In genomic region chr1:8070381-8070811, GRCh38 we compare ENCODE assay signal across 11 cellular contexts. TPM values are rescaled to one million over a fixed set of nuclear protein-coding genes. Genes with fewer than 3 reads are reported as not detected.
DNase-seq lines count a peak whose midpoint lies in the region; ATAC-seq and TF ChIP-seq lines count a peak whose summit lies in the region.
"Had no signal": no experiment of that assay in that cellular context is flagged by ENCODE, and none has a peak within 500 bp of the region (broad histone marks: within the 10 kb centered on the region; RNA-seq: fewer than 3 reads in every experiment).

No MANE protein-coding gene starts in this region.

- H3K27ac Mint-ChIP-seq in endodermal cell, result peak overlapping the region; percentile 59
- peak overlapping the region; percentile 100 for H3K27ac Mint-ChIP-seq in mesothelial cell of epicardium

- H3K4me1 ChIP-seq in endodermal cell (ENCODE audit: control insufficient read depth, insufficient read depth, low read length) (peaks cover under 1% of the 10 kb centered on the region), urinary bladder (ENCODE audit: insufficient read depth) (no peaks in the 10 kb centered on the region), heart left ventricle (peaks cover 0 to 5% (median 0%) of the 10 kb centered on the region in 12 donors)

- peak; percentile 33 for DNase-seq in NCI-H345 (lab: John Stamatoyannopoulos, UW)
- DNase-seq in NCI-H345 treated with DMSO at 0.1 percent for 48 hours (lab: John Stamatoyannopoulos, UW; ENCODE audit: unreplicated experiment), result no peak
- DNase-seq in endodermal cell, result no peak
- peak in 1 of 2 experiments; percentile 39 for DNase-seq in mesothelial cell of epicardium (ENCODE audit: low spot score in 2 of 2, unreplicated experiment in 2 of 2)
- DNase-seq in NCI-H2171 (lab: John Stamatoyannopoulos, UW), result no peak
- no peak for DNase-seq in stimulated activated CD4-positive, alpha-beta T cell treated with anti-CD3 and anti-CD28 coated beads, Interleukin-4, amount 100 ng/mL, for 4 hours
- no peak for DNase-seq in heart left ventricle
- DNase-seq: left cardiac atrium, NCI-H1436, RPMI8226 had no signal

- 79 to 88% methylated on average over 10 of the region's 10 CpGs for WGBS in endodermal cell (ENCODE audit: insufficient coverage in 1 of 2, insufficient read length in 1 of 2), 2 experiments
- WGBS in urinary bladder, result 62% methylated on average over 10 of the region's 10 CpGs
- 55 to 65% (median 60%) methylated on average over 10 of the region's 10 CpGs for WGBS in heart left ventricle, 4 donors

- H3K4me3 Mint-ChIP-seq in endodermal cell (no peak overlapping the region), mesothelial cell of epicardium (peak overlapping the region; percentile 45)

- no peaks in the 10 kb centered on the region for H3K27me3 Mint-ChIP-seq in endodermal cell (ENCODE audit: insufficient read depth)
- H3K27me3 Mint-ChIP-seq in mesothelial cell of epicardium (ENCODE audit: low read depth), result no peaks in the 10 kb centered on the region

- H3K36me3 Mint-ChIP-seq in endodermal cell (ENCODE audit: low read depth) (no peaks in the 10 kb centered on the region), mesothelial cell of epicardium (peaks cover 3% of the 10 kb centered on the region)

- peaks cover 8% of the 10 kb centered on the region for H3K4me1 Mint-ChIP-seq in endodermal cell
- peaks cover 37% of the 10 kb centered on the region for H3K4me1 Mint-ChIP-seq in mesothelial cell of epicardium

- no peak overlapping the region for H3K9ac ChIP-seq in endodermal cell (ENCODE audit: extremely low read depth, low read length, poor library complexity, severe bottlenecking)

- no peaks in the 10 kb centered on the region for H3K27me3 ChIP-seq in endodermal cell (ENCODE audit: control insufficient read depth, insufficient read depth, low read length, poor library complexity, severe bottlenecking)
- no peaks in the 10 kb centered on the region for H3K27me3 ChIP-seq in heart left ventricle

- intact Hi-C loops in heart left ventricle (cut with DNase I), result no loop called here

- H3K4me3 ChIP-seq in endodermal cell (ENCODE audit: low read length) (no peak overlapping the region), urinary bladder (ENCODE audit: low read depth, low read length) (no peak overlapping the region), heart left ventricle (no peak overlapping the region)

- TF ChIP-seq CTCF in endodermal cell (conservative IDR thresholded peaks at IDR 0.05), result no peak
- TF ChIP-seq CTCF in mesothelial cell of epicardium (IDR thresholded peaks at IDR 0.05; ENCODE audit: unreplicated experiment), result no peak
- no peak for TF ChIP-seq CTCF in heart left ventricle (IDR thresholded peaks at IDR 0.05)

- H3K9me3 Mint-ChIP-seq in endodermal cell, result peaks cover 3% of the 10 kb centered on the region
- peaks cover 4% of the 10 kb centered on the region for H3K9me3 Mint-ChIP-seq in mesothelial cell of epicardium

- peaks cover 1% of the 10 kb centered on the region for H3K9me3 ChIP-seq in endodermal cell (ENCODE audit: control insufficient read depth, low read length)
- no peaks in the 10 kb centered on the region for H3K9me3 ChIP-seq in heart left ventricle

- no peaks in the 10 kb centered on the region for H3K36me3 ChIP-seq in endodermal cell (ENCODE audit: control insufficient read depth, insufficient read depth, low read length)
- H3K36me3 ChIP-seq in urinary bladder (ENCODE audit: insufficient read depth), result no peaks in the 10 kb centered on the region
- H3K36me3 ChIP-seq in heart left ventricle, result no peaks in the 10 kb centered on the region

- H3K27ac ChIP-seq in endodermal cell (ENCODE audit: low read depth, low read length) (no peak overlapping the region), urinary bladder (ENCODE audit: low read depth) (peak overlapping the region; percentile 78), heart left ventricle (no peak overlapping the region)

- no peak for ATAC-seq in heart left ventricle
- ATAC-seq: left cardiac atrium had no signal

- no peak for TF ChIP-seq POLR2A in heart left ventricle (IDR thresholded peaks at IDR 0.05)

RNA-seq across cellular contexts. Expression of gene ERRFI1, which starts 44.3 kb away (rescaled TPM):
- total RNA-seq in endodermal cell, result 10 to 100 TPM; 61.4 to 72.5 TPM
- 49.4 TPM for polyA plus RNA-seq in endodermal cell (2013, experiment 1 of 2)
- 46.4 TPM for polyA plus RNA-seq in endodermal cell (2013, experiment 2 of 2)
- 124 to 134 TPM (median 130 TPM) in 3 replicates for total RNA-seq in mesothelial cell of epicardium
- 35.1 TPM for total RNA-seq in urinary bladder
- 117 TPM for polyA plus RNA-seq in urinary bladder
- 10 to 100 TPM in 5 of 9 donors, 1 to 10 TPM in 4; 6.2 to 16.1 (median 12.0) TPM for total RNA-seq in heart left ventricle
- polyA plus RNA-seq in heart left ventricle, result 10 to 100 TPM in 1 of 2 donors, 1 to 10 TPM in 1; 3.8 to 26.0 TPM
